ENCODE assay signal across 1 cellular context in the genomic region with DNA sequence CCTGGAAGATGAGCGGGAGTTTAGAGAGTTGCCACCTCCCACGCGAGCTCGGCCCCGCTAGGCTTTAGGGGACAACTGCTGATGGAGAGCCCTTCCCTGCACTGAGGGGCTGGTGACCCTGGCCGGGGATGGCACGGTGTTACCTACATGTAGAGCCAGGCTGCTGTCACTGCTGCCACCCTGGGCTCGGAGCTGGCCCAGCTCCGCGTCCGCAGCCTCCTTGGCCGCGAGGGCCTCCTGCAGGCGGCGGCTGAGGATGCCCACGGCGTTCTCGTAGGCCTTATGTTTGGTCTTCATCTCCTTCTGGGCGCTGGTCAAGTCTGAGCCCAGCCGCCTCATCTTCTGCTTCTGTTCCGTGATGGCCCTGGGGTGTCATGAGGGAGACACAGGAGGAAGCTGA.
TF ChIP-seq lines count a peak whose summit lies in the region.

No MANE protein-coding gene starts in this region.

TF ChIP-seq in HepG2, 621 proteins besides CTCF, POLR2A, EP300 and RAD21:
- TF ChIP-seq AGO2 (optimal IDR thresholded peaks at IDR 0.05; ENCODE audit: low read depth, low read length) (peak; percentile 50), SMAD1 (CRISPR knock-in tag; IDR thresholded peaks at IDR 0.05; ENCODE audit: borderline replicate concordance, low read depth) (no peak), MIER3 (CRISPR knock-in tag; IDR thresholded peaks at IDR 0.05; ENCODE audit: borderline replicate concordance) (no peak)
- TF ChIP-seq, protein P1, sequence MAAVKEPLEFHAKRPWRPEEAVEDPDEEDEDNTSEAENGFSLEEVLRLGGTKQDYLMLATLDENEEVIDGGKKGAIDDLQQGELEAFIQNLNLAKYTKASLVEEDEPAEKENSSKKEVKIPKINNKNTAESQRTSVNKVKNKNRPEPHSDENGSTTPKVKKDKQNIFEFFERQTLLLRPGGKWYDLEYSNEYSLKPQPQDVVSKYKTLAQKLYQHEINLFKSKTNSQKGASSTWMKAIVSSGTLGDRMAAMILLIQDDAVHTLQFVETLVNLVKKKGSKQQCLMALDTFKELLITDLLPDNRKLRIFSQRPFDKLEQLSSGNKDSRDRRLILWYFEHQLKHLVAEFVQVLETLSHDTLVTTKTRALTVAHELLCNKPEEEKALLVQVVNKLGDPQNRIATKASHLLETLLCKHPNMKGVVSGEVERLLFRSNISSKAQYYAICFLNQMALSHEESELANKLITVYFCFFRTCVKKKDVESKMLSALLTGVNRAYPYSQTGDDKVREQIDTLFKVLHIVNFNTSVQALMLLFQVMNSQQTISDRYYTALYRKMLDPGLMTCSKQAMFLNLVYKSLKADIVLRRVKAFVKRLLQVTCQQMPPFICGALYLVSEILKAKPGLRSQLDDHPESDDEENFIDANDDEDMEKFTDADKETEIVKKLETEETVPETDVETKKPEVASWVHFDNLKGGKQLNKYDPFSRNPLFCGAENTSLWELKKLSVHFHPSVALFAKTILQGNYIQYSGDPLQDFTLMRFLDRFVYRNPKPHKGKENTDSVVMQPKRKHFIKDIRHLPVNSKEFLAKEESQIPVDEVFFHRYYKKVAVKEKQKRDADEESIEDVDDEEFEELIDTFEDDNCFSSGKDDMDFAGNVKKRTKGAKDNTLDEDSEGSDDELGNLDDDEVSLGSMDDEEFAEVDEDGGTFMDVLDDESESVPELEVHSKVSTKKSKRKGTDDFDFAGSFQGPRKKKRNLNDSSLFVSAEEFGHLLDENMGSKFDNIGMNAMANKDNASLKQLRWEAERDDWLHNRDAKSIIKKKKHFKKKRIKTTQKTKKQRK (IDR thresholded peaks at IDR 0.05; ENCODE audit: low read length), result no peak
- TF ChIP-seq, protein P2, sequence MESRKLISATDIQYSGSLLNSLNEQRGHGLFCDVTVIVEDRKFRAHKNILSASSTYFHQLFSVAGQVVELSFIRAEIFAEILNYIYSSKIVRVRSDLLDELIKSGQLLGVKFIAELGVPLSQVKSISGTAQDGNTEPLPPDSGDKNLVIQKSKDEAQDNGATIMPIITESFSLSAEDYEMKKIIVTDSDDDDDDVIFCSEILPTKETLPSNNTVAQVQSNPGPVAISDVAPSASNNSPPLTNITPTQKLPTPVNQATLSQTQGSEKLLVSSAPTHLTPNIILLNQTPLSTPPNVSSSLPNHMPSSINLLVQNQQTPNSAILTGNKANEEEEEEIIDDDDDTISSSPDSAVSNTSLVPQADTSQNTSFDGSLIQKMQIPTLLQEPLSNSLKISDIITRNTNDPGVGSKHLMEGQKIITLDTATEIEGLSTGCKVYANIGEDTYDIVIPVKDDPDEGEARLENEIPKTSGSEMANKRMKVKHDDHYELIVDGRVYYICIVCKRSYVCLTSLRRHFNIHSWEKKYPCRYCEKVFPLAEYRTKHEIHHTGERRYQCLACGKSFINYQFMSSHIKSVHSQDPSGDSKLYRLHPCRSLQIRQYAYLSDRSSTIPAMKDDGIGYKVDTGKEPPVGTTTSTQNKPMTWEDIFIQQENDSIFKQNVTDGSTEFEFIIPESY (CRISPR knock-in tag; IDR thresholded peaks at IDR 0.05), result peak; percentile 37; the same call in 1 of the 2 replicates
